Comparison of ENCODE assay signal across 17 cellular contexts in the genomic region with DNA sequence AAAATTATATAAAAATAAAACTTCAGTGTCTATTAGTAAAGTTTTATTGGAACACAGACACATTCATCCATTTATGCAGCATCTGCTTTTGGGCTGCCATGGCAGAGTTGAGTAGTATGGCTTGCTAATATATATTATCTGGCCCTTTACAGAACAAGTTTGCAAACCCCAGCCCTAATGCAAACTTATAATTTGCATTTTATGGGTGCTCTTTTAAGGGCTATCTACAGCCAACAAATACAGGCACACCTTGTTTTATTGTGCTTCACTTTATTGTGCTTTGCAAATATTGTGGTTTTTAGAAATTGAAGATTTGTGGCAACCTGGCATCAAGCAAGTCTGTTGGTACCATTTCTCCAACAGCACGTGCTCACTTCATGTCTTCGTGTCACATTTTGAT. TPM values are rescaled to one million over a fixed set of nuclear protein-coding genes. Genes with fewer than 3 reads are reported as not detected.
A peak's percentile ranks its signal among the peaks of the same experiment; 100 is the strongest.
DNase-seq lines count a peak whose midpoint lies in the region; ATAC-seq, FAIRE-seq and TF ChIP-seq lines count a peak whose summit lies in the region.
"Had no signal": no experiment of that assay in that cellular context is flagged by ENCODE, and none has a peak within 500 bp of the region (broad histone marks: within the 10 kb centered on the region; RNA-seq: fewer than 3 reads in every experiment).

No MANE protein-coding gene starts in this region.

- TF ChIP-seq RAD21 in K562 (CRISPR knock-in tag; conservative IDR thresholded peaks at IDR 0.05 in 1 of 2, IDR thresholded peaks at IDR 0.05 in 1 of 2): no peak

- in situ Hi-C loops in K562 (cut with MboI): no loop called here

- BruUV-seq in K562 (replicated peaks; lab: Mats Ljungman, UMichigan): no TSS peak

- H3K4me1 ChIP-seq in K562 (replicated peaks in 1 of 2; ENCODE audit: control insufficient read depth in 2 of 2, insufficient read depth in 2 of 2, low read length in 2 of 2) (no peaks in the 10 kb centered on the region), small intestine (ENCODE audit: control insufficient read depth in 2 of 2, insufficient read depth in 1 of 2, low read depth in 1 of 2, low read length in 1 of 2) (no peaks in the 10 kb centered on the region), breast epithelium (no peaks in the 10 kb centered on the region)
- H3K4me1 ChIP-seq: HAP-1 had no signal

- FAIRE-seq in K562 (lab: Jason Lieb, UNC): no peak
- no peak for FAIRE-seq in small intestine (lab: Jason Lieb, UNC)
- FAIRE-seq: GM12892, H54 had no signal

- intact Hi-C loops in K562 (cut with micrococcal nuclease): no loop called here
- intact Hi-C loops in breast epithelium (cut with DNase I; ENCODE audit: low total_unique reads): no loop called here

- H2AFZ ChIP-seq in K562 (ENCODE audit: low read depth, low read length): no peak overlapping the region

- 0% methylated on average over 2 of the region's 2 CpGs for WGBS in K562 (ENCODE audit: insufficient coverage, low coverage, missing lambda C conversion rate)
- 72 to 82% (median 77%) methylated on average over 2 of the region's 2 CpGs for WGBS in small intestine, 3 donors

- H3K4me2 ChIP-seq in K562 (ENCODE audit: insufficient read depth, low read length): no peak overlapping the region

- DNase-seq in NCI-H526 (lab: John Stamatoyannopoulos, UW) (peak; percentile 96 to 98), K562 (ENCODE audit: extremely low read depth in 1 of 4, low spot score in 3 of 4) (no peak), small intestine (peak; percentile 5), breast epithelium (ENCODE audit: low spot score in 2 of 2) (no peak), SHP77 (lab: John Stamatoyannopoulos, UW) (no peak)
- no peak for DNase-seq in activated naive CD4-positive, alpha-beta T cell treated with anti-CD3 and anti-CD28 coated beads, Interleukin-2, amount 50 U/mL, for 16 hours
- DNase-seq: C1 segment of cervical spinal cord; Calu3; CD4-positive, alpha-beta memory T cell; COR-L47; DMS53; DMS79 treated with DMSO at 0.1 percent for 48 hours; GOT3; HFFc6 had no signal

- TF ChIP-seq CTCF in K562 (IDR thresholded peaks at IDR 0.05 in 2 of 3, conservative IDR thresholded peaks at IDR 0.05 in 1 of 3; ENCODE audit: insufficient read depth in 2 of 3, low read depth in 1 of 3, low read length in 3 of 3) (no peak), breast epithelium (IDR thresholded peaks at IDR 0.05) (no peak)

- no peaks in the 10 kb centered on the region for H3K79me2 ChIP-seq in K562 (ENCODE audit: control insufficient read depth, insufficient read depth, low read length)

- no peak for TF ChIP-seq POLR2A in K562 (conservative IDR thresholded peaks at IDR 0.05)
- no peak for TF ChIP-seq POLR2A in breast epithelium (IDR thresholded peaks at IDR 0.05)

- H3K4me3 ChIP-seq in K562 (no peak overlapping the region), small intestine (ENCODE audit: low read depth in 1 of 2, low read length in 2 of 2) (no peak overlapping the region), breast epithelium (no peak overlapping the region)
- H3K4me3 ChIP-seq: HAP-1 had no signal

- no peaks in the 10 kb centered on the region for H3K9me3 ChIP-seq in K562 (replicated peaks; ENCODE audit: control insufficient read depth, insufficient read depth, low read depth, low read length)
- no peaks in the 10 kb centered on the region for H3K9me3 ChIP-seq in small intestine (ENCODE audit: control insufficient read depth, low read depth)
- peaks cover 0 to 6% of the 10 kb centered on the region in 2 donors for H3K9me3 ChIP-seq in breast epithelium
- H3K9me3 ChIP-seq: HAP-1 had no signal

- POLR2A ChIA-PET in K562 (lab: Yijun Ruan, JAX): interaction anchor here (0.7 kb wide), 1 partner anchor 33 kb away, joined by 3 read pairs; no protein-coding TSS in a partner anchor

- no peak for ATAC-seq in K562

- TF ChIP-seq EP300 in K562 (IDR thresholded peaks at IDR 0.05; ENCODE audit: low read length): no peak

- CTCF ChIA-PET in K562 (lab: Yijun Ruan, JAX; ENCODE audit: low intra/inter-chr PET ratio): no interaction called here

- H3K27ac ChIP-seq in K562 (ENCODE audit: extremely low read depth, low read depth, low read length) (no peak overlapping the region), small intestine (ENCODE audit: low read depth in 1 of 2, low read length in 1 of 2) (no peak overlapping the region), breast epithelium (no peak overlapping the region)

- H3K36me3 ChIP-seq in K562 (ENCODE audit: control insufficient read depth, insufficient read depth, low read length): no peaks in the 10 kb centered on the region
- H3K36me3 ChIP-seq in small intestine (ENCODE audit: control insufficient read depth in 2 of 2, insufficient read depth in 2 of 2, low read length in 2 of 2): no peaks in the 10 kb centered on the region
- no peaks in the 10 kb centered on the region for H3K36me3 ChIP-seq in breast epithelium
- H3K36me3 ChIP-seq: HAP-1 had no signal

- no peaks in the 10 kb centered on the region for H3K9me1 ChIP-seq in K562 (ENCODE audit: control insufficient read depth, insufficient read depth, low read length)

- no peaks in the 10 kb centered on the region for H4K20me1 ChIP-seq in K562 (replicated peaks; ENCODE audit: control insufficient read depth, insufficient read depth, low read length)

- no peak overlapping the region for H3K9ac ChIP-seq in K562 (ENCODE audit: insufficient read depth in 1 of 2, low read depth in 2 of 2, low read length in 2 of 2)

- peaks cover 0 to 2% of the 10 kb centered on the region in 2 experiments; a peak in 1 of 5 replicates for H3K27me3 ChIP-seq in K562 (ENCODE audit: control insufficient read depth in 2 of 2, insufficient read depth in 2 of 2, low read length in 2 of 2)
- H3K27me3 ChIP-seq in small intestine (ENCODE audit: control insufficient read depth in 2 of 2, insufficient read depth in 2 of 2, low read length in 2 of 2): no peaks in the 10 kb centered on the region
- H3K27me3 ChIP-seq in breast epithelium: no peaks in the 10 kb centered on the region

RNA-seq across cellular contexts. Expression of gene DLX2, which starts 35.2 kb away (rescaled TPM):
- total RNA-seq in K562 (2011; cell fraction: chromatin; rRNA removed; ENCODE audit: low replicate concordance): 0.76 and 1.6 TPM in 2 replicates
- total RNA-seq in K562 (2011; cell fraction: nucleolus; rRNA removed): 1.2 and 1.5 TPM in 2 replicates
- total RNA-seq in K562 (2011; cell fraction: nucleoplasm; rRNA removed): 1.8 and 2.1 TPM in 2 replicates
- total RNA-seq in K562 (2014; rRNA removed) (0.86 and 1.7 TPM in 2 replicates), K562 (2014; rRNA removed; fragmentation: Illumina TruSeq; extraction: Trizol) (0.15 and 0.29 TPM in 2 replicates), K562 (2015; rRNA removed; fragmentation: Illumina TruSeq; extraction: Trizol) (0.51 and 0.64 TPM in 2 replicates), K562 (2021) (3.6 and 4.3 TPM in 2 replicates), breast epithelium (under 1 TPM in 1 of 3 donors, not detected in 2; 0.44 TPM)
- polyA plus RNA-seq in K562 (2011; rRNA removed) (0.14 and 0.31 TPM in 2 replicates), K562 (2014; fragmentation: Illumina TruSeq; extraction: Trizol) (1.4 and 2.0 TPM in 2 replicates), K562 (2014; fragmentation: Nextera tagmentation; extraction: Ambion mirVana) (1 to 10 TPM in 1 of 2 experiments, under 1 TPM in 1; 0.49 to 2.1 TPM), K562 (2014; rRNA removed) (2.0 and 2.9 TPM in 2 replicates), small intestine (under 1 TPM in 1 of 3 donors, not detected in 2; 0.19 TPM)
- 0.13 and 0.67 TPM in 2 replicates for polyA plus RNA-seq in K562 (2011; cell fraction: cytosol; rRNA removed)
- polyA plus RNA-seq in K562 (2011; cell fraction: nucleus; rRNA removed): 0.83 and 1.8 TPM in 2 replicates
- 2.1 and 9.9 TPM in 2 replicates for polyA plus RNA-seq in K562 (2012)
- polyA minus RNA-seq in K562 (2011; rRNA and poly(A)+ RNA removed): not detected in 2 replicates
- polyA minus RNA-seq in K562 (2011; cell fraction: cytosol; rRNA and poly(A)+ RNA removed): 0.48 and 1.0 TPM in 2 replicates
- polyA minus RNA-seq in K562 (2011; cell fraction: nucleus; rRNA and poly(A)+ RNA removed): 0.44 and 0.54 TPM in 2 replicates
- total RNA-seq: Calu3; CD4-positive, alpha-beta memory T cell had no signal
- polyA plus RNA-seq: CD4-positive, alpha-beta memory T cell had no signal

RNA-seq across cellular contexts. Expression of gene DLX1, which starts 52.6 kb away (rescaled TPM):
- 20.0 and 37.1 TPM in 2 replicates for total RNA-seq in K562 (2011; cell fraction: chromatin; rRNA removed; ENCODE audit: low replicate concordance)
- total RNA-seq in K562 (2011; cell fraction: nucleolus; rRNA removed): 24.7 and 25.5 TPM in 2 replicates
- total RNA-seq in K562 (2011; cell fraction: nucleoplasm; rRNA removed): 16.4 and 21.0 TPM in 2 replicates
- total RNA-seq in K562 (2014; rRNA removed): 9.6 and 11.1 TPM in 2 replicates
- 5.4 and 6.3 TPM in 2 replicates for total RNA-seq in K562 (2014; rRNA removed; fragmentation: Illumina TruSeq; extraction: Trizol)
- 9.8 and 9.9 TPM in 2 replicates for total RNA-seq in K562 (2015; rRNA removed; fragmentation: Illumina TruSeq; extraction: Trizol)
- total RNA-seq in K562 (2021): 16.1 and 19.0 TPM in 2 replicates
- 8.0 and 13.5 TPM in 2 replicates for polyA plus RNA-seq in K562 (2011; rRNA removed)
- 12.3 and 14.0 TPM in 2 replicates for polyA plus RNA-seq in K562 (2011; cell fraction: cytosol; rRNA removed)
- 69.1 and 75.6 TPM in 2 replicates for polyA plus RNA-seq in K562 (2011; cell fraction: nucleus; rRNA removed)
- 12.3 and 39.4 TPM in 2 replicates for polyA plus RNA-seq in K562 (2012)
- 13.6 and 15.6 TPM in 2 replicates for polyA plus RNA-seq in K562 (2014; fragmentation: Illumina TruSeq; extraction: Trizol)
- polyA plus RNA-seq in K562 (2014; fragmentation: Nextera tagmentation; extraction: Ambion mirVana): 1 to 10 TPM; 1.9 to 2.0 TPM
- 26.2 and 26.5 TPM in 2 replicates for polyA plus RNA-seq in K562 (2014; rRNA removed)
- polyA minus RNA-seq in K562 (2011; rRNA and poly(A)+ RNA removed): 2.3 and 4.3 TPM in 2 replicates
- 4.1 and 9.0 TPM in 2 replicates for polyA minus RNA-seq in K562 (2011; cell fraction: cytosol; rRNA and poly(A)+ RNA removed)
- 13.7 and 28.1 TPM in 2 replicates for polyA minus RNA-seq in K562 (2011; cell fraction: nucleus; rRNA and poly(A)+ RNA removed)
- 1 to 10 TPM in 1 of 3 donors, not detected in 2; 1.3 TPM for polyA plus RNA-seq in small intestine
- under 1 TPM in 1 of 3 donors, not detected in 2; 0.29 TPM for total RNA-seq in breast epithelium
- total RNA-seq: Calu3; CD4-positive, alpha-beta memory T cell had no signal
- polyA plus RNA-seq: CD4-positive, alpha-beta memory T cell had no signal

Comparison
In these comparisons a context has a peak if more than half of its experiments do, and no peak if none do; other contexts are left out.
1. DNase-seq: peak in NCI-H526 (2 of 2) and small intestine (single experiment); none in K562 (0 of 4), breast epithelium (0 of 2), activated naive CD4-positive, alpha-beta T cell treated with anti-CD3 and anti-CD28 coated beads, Interleukin-2, amount 50 U/mL, for 16 hours (single experiment) and SHP77 (0 of 2).
2. RNA of gene DLX1, which starts 52.6 kb away (total RNA-seq): 5.4 to 37.1 TPM in K562; 0.29 TPM in breast epithelium; every median in the first group is over 4 times any median in the second.